In the genomic region with DNA sequence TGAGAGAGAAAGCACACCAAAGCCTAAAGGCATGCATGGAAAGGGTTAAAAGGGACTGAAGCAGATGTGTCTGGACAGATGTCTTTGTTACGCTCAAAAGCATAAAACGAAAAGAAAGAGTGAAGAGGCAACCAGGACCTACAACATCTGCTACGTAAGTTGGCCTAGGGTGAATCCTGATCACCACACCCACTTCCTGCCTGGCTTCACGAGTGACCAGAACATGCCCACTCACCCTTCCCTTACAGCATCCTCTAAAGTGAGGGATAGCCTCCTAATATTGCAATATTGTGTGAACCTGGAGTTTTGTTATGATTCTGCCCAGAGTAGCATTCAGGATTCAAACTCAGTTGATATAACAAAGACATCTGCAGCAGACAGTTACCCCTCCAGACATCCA, we compare ENCODE assay signal across 18 cellular contexts. TPM values are rescaled to one million over a fixed set of nuclear protein-coding genes. Genes with fewer than 3 reads are reported as not detected.
DNase-seq lines count a peak whose midpoint lies in the region; ATAC-seq and TF ChIP-seq lines count a peak whose summit lies in the region.
"Had no signal": no experiment of that assay in that cellular context is flagged by ENCODE, and none has a peak within 500 bp of the region (broad histone marks: within the 10 kb centered on the region; RNA-seq: fewer than 3 reads in every experiment).

No MANE protein-coding gene starts in this region.

- H3K9me3 Mint-ChIP-seq in CD14-positive monocyte = peaks cover 8 to 15% (median 12%) of the 10 kb centered on the region in 7 donors
- H3K9me3 Mint-ChIP-seq in naive thymus-derived CD4-positive, alpha-beta T cell = peaks cover 0 to 4% (median 0%) of the 10 kb centered on the region in 11 donors
- H3K9me3 Mint-ChIP-seq in effector memory CD8-positive, alpha-beta T cell = no peaks in the 10 kb centered on the region

- no peak overlapping the region for H3K4me3 ChIP-seq in naive thymus-derived CD4-positive, alpha-beta T cell (ENCODE audit: low read length)
- H3K4me3 ChIP-seq: GM12878 had no signal

- H3K4me3 Mint-ChIP-seq in CD14-positive monocyte = peak overlapping the region in 1 of 2 donors; percentile 80
- no peak overlapping the region for H3K4me3 Mint-ChIP-seq in naive thymus-derived CD4-positive, alpha-beta T cell
- H3K4me3 Mint-ChIP-seq in effector memory CD8-positive, alpha-beta T cell = no peak overlapping the region
- H3K4me3 Mint-ChIP-seq: CD4-positive, alpha-beta memory T cell; H9 had no signal

- H3K4me1 ChIP-seq in naive thymus-derived CD4-positive, alpha-beta T cell (ENCODE audit: control insufficient read depth in 2 of 2, insufficient read depth in 2 of 2, low read length in 2 of 2) = peaks cover 6 to 9% of the 10 kb centered on the region in 2 donors
- H3K4me1 ChIP-seq: BE2C had no signal

- peaks cover 73% of the 10 kb centered on the region for H3K4me1 Mint-ChIP-seq in CD14-positive monocyte
- peaks cover 5 to 18% (median 10%) of the 10 kb centered on the region in 7 donors for H3K4me1 Mint-ChIP-seq in naive thymus-derived CD4-positive, alpha-beta T cell
- peaks cover 11 to 15% of the 10 kb centered on the region in 2 donors for H3K4me1 Mint-ChIP-seq in effector memory CD8-positive, alpha-beta T cell (ENCODE audit: low read depth in 2 of 2)

- peaks cover 5 to 9% of the 10 kb centered on the region in 2 donors for H3K27me3 ChIP-seq in naive thymus-derived CD4-positive, alpha-beta T cell (ENCODE audit: control insufficient read depth in 2 of 2, insufficient read depth in 2 of 2, low read length in 2 of 2)

- DNase-seq in CD14-positive monocyte (ENCODE audit: low spot score) = peak; percentile 72
- peak; percentile 19 for DNase-seq in MV-4-11 (lab: John Stamatoyannopoulos, UW)
- DNase-seq in NCI-H2171 treated with DMSO at 0.1 percent for 48 hours (lab: John Stamatoyannopoulos, UW) = peak; percentile 77
- DNase-seq in naive thymus-derived CD4-positive, alpha-beta T cell = no peak
- DNase-seq in NCI-H187 (lab: John Stamatoyannopoulos, UW) = no peak
- DNase-seq in HT-29 (ENCODE audit: low spot score) = no peak
- DNase-seq in effector memory CD8-positive, alpha-beta T cell = no peak
- DNase-seq: ACHN; BE2C; CD4-positive, alpha-beta memory T cell; DMS53; DND-41; EL; H9 had no signal

- no peak overlapping the region for H3K27ac ChIP-seq in naive thymus-derived CD4-positive, alpha-beta T cell (ENCODE audit: low read depth, low read length)
- H3K27ac ChIP-seq: C4-2B had no signal

- H3K9me3 ChIP-seq in naive thymus-derived CD4-positive, alpha-beta T cell (ENCODE audit: control insufficient read depth in 2 of 3, low read length in 3 of 3) = no peaks in the 10 kb centered on the region
- H3K9me3 ChIP-seq: BE2C had no signal

- intact Hi-C loops in CD14-positive monocyte (cut with micrococcal nuclease) = no loop called here
- intact Hi-C loops in naive thymus-derived CD4-positive, alpha-beta T cell (cut with micrococcal nuclease) = no loop called here

- ATAC-seq in naive thymus-derived CD4-positive, alpha-beta T cell = peak; percentile 48
- ATAC-seq in effector memory CD8-positive, alpha-beta T cell (replicated peaks) = no peak
- ATAC-seq: GM12878 had no signal

- POLR2A ChIA-PET in naive thymus-derived CD4-positive, alpha-beta T cell (lab: Charles Lee) = no interaction called here

- H3K27me3 Mint-ChIP-seq in CD14-positive monocyte (ENCODE audit: low read depth in 3 of 3) = peaks cover 28 to 40% (median 29%) of the 10 kb centered on the region in 3 donors
- peaks cover 73 to 84% (median 78%) of the 10 kb centered on the region in 5 donors for H3K27me3 Mint-ChIP-seq in naive thymus-derived CD4-positive, alpha-beta T cell
- H3K27me3 Mint-ChIP-seq in effector memory CD8-positive, alpha-beta T cell = peaks cover 88 to 100% of the 10 kb centered on the region in 2 donors

- no peaks in the 10 kb centered on the region for H3K36me3 ChIP-seq in naive thymus-derived CD4-positive, alpha-beta T cell (ENCODE audit: control insufficient read depth in 2 of 3, insufficient read depth in 3 of 3, low read length in 3 of 3)
- H3K36me3 ChIP-seq: BE2C had no signal

- H3K36me3 Mint-ChIP-seq in CD14-positive monocyte = peaks cover 38 to 42% of the 10 kb centered on the region in 2 donors
- H3K36me3 Mint-ChIP-seq in naive thymus-derived CD4-positive, alpha-beta T cell = peaks cover 0 to 10% (median 0%) of the 10 kb centered on the region in 5 donors
- H3K36me3 Mint-ChIP-seq in effector memory CD8-positive, alpha-beta T cell (ENCODE audit: insufficient read depth) = no peaks in the 10 kb centered on the region
- H3K36me3 Mint-ChIP-seq: CD4-positive, alpha-beta memory T cell had no signal

- H3K27ac Mint-ChIP-seq in CD14-positive monocyte = peak overlapping the region; percentile 32 to 89 (median 78)
- no peak overlapping the region for H3K27ac Mint-ChIP-seq in naive thymus-derived CD4-positive, alpha-beta T cell
- H3K27ac Mint-ChIP-seq in effector memory CD8-positive, alpha-beta T cell = no peak overlapping the region
- H3K27ac Mint-ChIP-seq: CD4-positive, alpha-beta memory T cell; H9 had no signal

- CTCF ChIA-PET in naive thymus-derived CD4-positive, alpha-beta T cell (lab: Charles Lee) = no interaction called here

- no peak for TF ChIP-seq CTCF in CD14-positive monocyte (IDR thresholded peaks at IDR 0.05)

RNA-seq across cellular contexts. Expression of a gene that starts 10.6 kb away (rescaled TPM):
- polyA plus RNA-seq in CD14-positive monocyte = not detected
- not detected for total RNA-seq in naive thymus-derived CD4-positive, alpha-beta T cell
- polyA plus RNA-seq in naive thymus-derived CD4-positive, alpha-beta T cell = not detected
- not detected in 2 replicates for total RNA-seq in HT-29 (2014; rRNA removed; shearing (Covaris generic))
- total RNA-seq: CD4-positive, alpha-beta memory T cell; G401; GM12878; H1 had no signal
- polyA plus RNA-seq: CD4-positive, alpha-beta memory T cell; GM12878 had no signal

RNA-seq across cellular contexts. Expression of a gene that starts 54.9 kb away (rescaled TPM):
- 10 to 100 TPM; 20.0 to 40.7 TPM for polyA plus RNA-seq in CD14-positive monocyte
- total RNA-seq in naive thymus-derived CD4-positive, alpha-beta T cell = 1 to 10 TPM in 1 of 5 experiments, under 1 TPM in 1, not detected in 3; 0.34 to 9.3 TPM
- polyA plus RNA-seq in naive thymus-derived CD4-positive, alpha-beta T cell = not detected
- not detected in 2 replicates for total RNA-seq in HT-29 (2014; rRNA removed; shearing (Covaris generic))
- total RNA-seq: CD4-positive, alpha-beta memory T cell; G401; GM12878 had no signal
- polyA plus RNA-seq: CD4-positive, alpha-beta memory T cell; GM12878 had no signal

Comparison
In these comparisons a context has a peak if more than half of its experiments do, and no peak if none do; other contexts are left out.
1. DNase-seq: peak in CD14-positive monocyte (single experiment), MV-4-11 (single experiment) and NCI-H2171 treated with DMSO at 0.1 percent for 48 hours (single experiment); none in naive thymus-derived CD4-positive, alpha-beta T cell (0 of 9), NCI-H187 (0 of 2), HT-29 (single experiment) and effector memory CD8-positive, alpha-beta T cell (0 of 3).
2. H3K27ac Mint-ChIP-seq: peak in CD14-positive monocyte (7 of 7); none in naive thymus-derived CD4-positive, alpha-beta T cell (0 of 9) and effector memory CD8-positive, alpha-beta T cell (0 of 2).